Comparison of ENCODE assay signal across 9 cellular contexts in genomic region chr6:5998741-5999687, GRCh38. TPM values are rescaled to one million over a fixed set of nuclear protein-coding genes. Genes with fewer than 3 reads are reported as not detected.
DNase-seq lines count a peak whose midpoint lies in the region; ATAC-seq and TF ChIP-seq lines count a peak whose summit lies in the region.
"Had no signal": no experiment of that assay in that cellular context is flagged by ENCODE, and none has a peak within 500 bp of the region (broad histone marks: within the 10 kb centered on the region; RNA-seq: fewer than 3 reads in every experiment).

No MANE protein-coding gene starts in this region.

- intact Hi-C loops in naive thymus-derived CD4-positive, alpha-beta T cell (cut with micrococcal nuclease), result loop anchor here in 1 of 2 donors (1.0 to 10.0 kb wide), 3 partner anchors 9 to 184 kb away; no protein-coding TSS in a partner anchor

- CTCF ChIA-PET in naive thymus-derived CD4-positive, alpha-beta T cell (lab: Charles Lee), result no interaction called here

- H3K27ac ChIP-seq in HUES6 (ENCODE audit: low read depth, low read length), result no peak overlapping the region
- H3K27ac ChIP-seq in duodenal mucosa (ENCODE audit: low read depth, low read length), result no peak overlapping the region
- no peak overlapping the region for H3K27ac ChIP-seq in naive thymus-derived CD4-positive, alpha-beta T cell (ENCODE audit: low read depth, low read length)

- DNase-seq in AG10803 (ENCODE audit: low read depth), result peak; percentile 50
- DNase-seq in naive thymus-derived CD4-positive, alpha-beta T cell, result peak in 2 of 9 donors; percentile 15 to 19
- DNase-seq in HuH-7 (ENCODE audit: low spot score), result no peak
- DNase-seq in H4 (ENCODE audit: low spot score), result no peak
- no peak for DNase-seq in NCI-H2227 (lab: John Stamatoyannopoulos, UW; ENCODE audit: unreplicated experiment)
- DNase-seq: stimulated activated CD4-positive, alpha-beta T cell treated with anti-CD3 and anti-CD28 coated beads, Interleukin-2, amount 100 ng/mL, for 48 hours had no signal

- no peak; the same call in 1 of the 2 replicates for TF ChIP-seq CTCF in AG10803 (conservative IDR thresholded peaks at IDR 0.05; ENCODE audit: low read length)

- no peak for ATAC-seq in naive thymus-derived CD4-positive, alpha-beta T cell
- ATAC-seq in GM21825 (IDR thresholded peaks at IDR 0.05; ENCODE audit: unreplicated experiment), result no peak

- peak overlapping the region; percentile 49 to 92 (median 69) for H3K4me3 Mint-ChIP-seq in naive thymus-derived CD4-positive, alpha-beta T cell

- peaks cover 51% of the 10 kb centered on the region for H3K4me1 ChIP-seq in HUES6 (ENCODE audit: control insufficient read depth, insufficient read depth, low read length)
- peaks cover 28 to 42% of the 10 kb centered on the region in 2 donors for H3K4me1 ChIP-seq in duodenal mucosa (ENCODE audit: control insufficient read depth in 1 of 2, insufficient read depth in 2 of 2, low read length in 2 of 2)
- peaks cover 27 to 75% of the 10 kb centered on the region in 2 donors for H3K4me1 ChIP-seq in naive thymus-derived CD4-positive, alpha-beta T cell (ENCODE audit: control insufficient read depth in 2 of 2, insufficient read depth in 2 of 2, low read length in 2 of 2)

- POLR2A ChIA-PET in naive thymus-derived CD4-positive, alpha-beta T cell (lab: Charles Lee), result no interaction called here

- H3K4me3 ChIP-seq in AG10803 (ENCODE audit: low read length), result peak overlapping the region; percentile 51
- peak overlapping the region; percentile 48 for H3K4me3 ChIP-seq in HUES6 (ENCODE audit: low read depth, low read length)
- peak overlapping the region; percentile 2 to 40 for H3K4me3 ChIP-seq in duodenal mucosa (ENCODE audit: low read depth in 1 of 2, low read length in 2 of 2)
- H3K4me3 ChIP-seq in naive thymus-derived CD4-positive, alpha-beta T cell (ENCODE audit: low read length), result no peak overlapping the region

- H3K9me3 ChIP-seq in HUES6 (ENCODE audit: control insufficient read depth, insufficient read depth, low read depth, low read length) (no peaks in the 10 kb centered on the region), duodenal mucosa (ENCODE audit: control insufficient read depth in 1 of 2, low read length in 2 of 2) (peaks cover 0 to 5% of the 10 kb centered on the region in 2 donors)
- peaks cover 0 to 9% (median 3%) of the 10 kb centered on the region in 3 experiments for H3K9me3 ChIP-seq in naive thymus-derived CD4-positive, alpha-beta T cell (ENCODE audit: control insufficient read depth in 2 of 3, low read length in 3 of 3)

- H3K27ac Mint-ChIP-seq in naive thymus-derived CD4-positive, alpha-beta T cell, result peak overlapping the region in 5 of 9 donors; percentile 38 to 75 (median 71)

- peaks cover 0 to 26% (median 7%) of the 10 kb centered on the region in 5 donors for H3K36me3 Mint-ChIP-seq in naive thymus-derived CD4-positive, alpha-beta T cell

- peaks cover 54 to 89% (median 77%) of the 10 kb centered on the region in 7 donors for H3K4me1 Mint-ChIP-seq in naive thymus-derived CD4-positive, alpha-beta T cell

- H3K36me3 ChIP-seq in HUES6 (ENCODE audit: control insufficient read depth, insufficient read depth, low read length) (no peaks in the 10 kb centered on the region), duodenal mucosa (ENCODE audit: control insufficient read depth in 1 of 2, insufficient read depth in 2 of 2, low read length in 2 of 2) (no peaks in the 10 kb centered on the region)
- no peaks in the 10 kb centered on the region for H3K36me3 ChIP-seq in naive thymus-derived CD4-positive, alpha-beta T cell (ENCODE audit: control insufficient read depth in 2 of 3, insufficient read depth in 3 of 3, low read length in 3 of 3)

- no peak overlapping the region for H3K9ac ChIP-seq in HUES6 (ENCODE audit: low read length)
- H3K9ac ChIP-seq in duodenal mucosa (ENCODE audit: low read depth in 1 of 2, low read length in 2 of 2), result no peak overlapping the region

- H3K9me3 Mint-ChIP-seq in naive thymus-derived CD4-positive, alpha-beta T cell, result peaks cover 0 to 32% (median 14%) of the 10 kb centered on the region in 11 donors

- peaks cover 85 to 95% (median 88%) of the 10 kb centered on the region in 5 donors for H3K27me3 Mint-ChIP-seq in naive thymus-derived CD4-positive, alpha-beta T cell

- H3K27me3 ChIP-seq in HUES6 (ENCODE audit: control insufficient read depth, insufficient read depth, low read length) (peaks cover 99% of the 10 kb centered on the region), duodenal mucosa (ENCODE audit: control insufficient read depth in 1 of 2, insufficient read depth in 2 of 2, low read length in 2 of 2) (peaks cover 96 to 98% of the 10 kb centered on the region in 2 donors)
- peaks cover 63 to 90% of the 10 kb centered on the region in 2 donors for H3K27me3 ChIP-seq in naive thymus-derived CD4-positive, alpha-beta T cell (ENCODE audit: control insufficient read depth in 2 of 2, insufficient read depth in 2 of 2, low read length in 2 of 2)

RNA-seq across cellular contexts. Expression of gene NRN1, which starts 7.7 kb away (rescaled TPM):
- total RNA-seq in naive thymus-derived CD4-positive, alpha-beta T cell, result 1 to 10 TPM in 2 of 5 experiments, under 1 TPM in 2, not detected in 1; 0.19 to 9.1 (median 0.70) TPM
- polyA plus RNA-seq in naive thymus-derived CD4-positive, alpha-beta T cell, result under 1 TPM in 1 of 2 donors, not detected in 1; 0.34 TPM
- total RNA-seq in H4 (2014; rRNA removed; shearing (Covaris generic)), result 34.1 and 37.3 TPM in 2 replicates
